ENCODE assay signal across 1 cellular context in genomic region chr11:108289066-108289465, GRCh38.
TF ChIP-seq lines count a peak whose summit lies in the region.

No MANE protein-coding gene starts in this region.

TF ChIP-seq in IMR-90, 13 proteins besides CTCF, POLR2A, EP300 and RAD21:
- TF ChIP-seq MAFK (IDR thresholded peaks at IDR 0.05; ENCODE audit: low read depth, low read length): peak; percentile 29; the same call in 1 of the 2 replicates
